ENCODE assay signal across 13 cellular contexts in genomic region chr1:65175171-65176070, GRCh38. TPM values are rescaled to one million over a fixed set of nuclear protein-coding genes. Genes with fewer than 3 reads are reported as not detected.
DNase-seq lines count a peak whose midpoint lies in the region; ATAC-seq and TF ChIP-seq lines count a peak whose summit lies in the region.
"Had no signal": no experiment of that assay in that cellular context is flagged by ENCODE, and none has a peak within 500 bp of the region (broad histone marks: within the 10 kb centered on the region; RNA-seq: fewer than 3 reads in every experiment).

No MANE protein-coding gene starts in this region.

- H3K4me1 ChIP-seq in HUES64 (ENCODE audit: insufficient read depth, low read length), result peaks cover 56% of the 10 kb centered on the region
- H3K4me1 ChIP-seq in heart left ventricle, result peaks cover 0 to 67% (median 42%) of the 10 kb centered on the region in 12 donors
- H3K4me1 ChIP-seq in gastrocnemius medialis, result peaks cover 11 to 20% of the 10 kb centered on the region in 2 donors

- DNase-seq in astrocyte of the spinal cord (ENCODE audit: low read depth, low spot score) (peak; percentile 48), heart left ventricle (peak in 4 of 5 donors; percentile 55 to 81 (median 68)), gastrocnemius medialis (no peak), HUDEP-2 (lab: John Stamatoyannopoulos, UW; ENCODE audit: unreplicated experiment in 76 of 76) (no peak), CD1c-positive myeloid dendritic cell (ENCODE audit: extremely low spot score) (no peak)
- no peak for DNase-seq in activated CD8-positive, alpha-beta T cell treated with anti-CD3 and anti-CD28 coated beads, Interleukin-2, amount 10 ng/mL, durations not matched to agents 7 days and 5 days
- DNase-seq: activated T-cell treated with anti-CD3 and anti-CD28 coated beads, Interleukin-2, amount 50 U/mL, for 48 hours; CD8-positive, alpha-beta T cell; dermis blood vessel endothelial cell; stimulated activated CD4-positive, alpha-beta T cell treated with anti-CD3 and anti-CD28 coated beads, Interleukin-12 subunit alpha, Interleukin-12 subunit beta, amount 100 ng/mL, for 4 hours had no signal

- no peak for TF ChIP-seq POLR2A in heart left ventricle (IDR thresholded peaks at IDR 0.05)
- no peak for TF ChIP-seq POLR2A in gastrocnemius medialis (IDR thresholded peaks at IDR 0.05)

- H3K36me3 ChIP-seq in HUES64 (ENCODE audit: insufficient read depth, low read length), result no peaks in the 10 kb centered on the region
- no peaks in the 10 kb centered on the region for H3K36me3 ChIP-seq in heart left ventricle
- H3K36me3 ChIP-seq in gastrocnemius medialis, result no peaks in the 10 kb centered on the region

- WGBS in HUES64, result 89% methylated on average over 12 of the region's 13 CpGs
- 40 to 50% (median 47%) methylated on average over 13 of the region's 13 CpGs for WGBS in heart left ventricle, 4 donors

- no peaks in the 10 kb centered on the region for H3K9me3 ChIP-seq in HUES64 (ENCODE audit: insufficient read depth, low read depth, low read length)
- H3K9me3 ChIP-seq in heart left ventricle, result no peaks in the 10 kb centered on the region
- no peaks in the 10 kb centered on the region for H3K9me3 ChIP-seq in gastrocnemius medialis

- no peaks in the 10 kb centered on the region for H3K9me3 Mint-ChIP-seq in activated CD8-positive, alpha-beta T cell treated with anti-CD3 and anti-CD28 coated beads, Interleukin-2, amount 10 ng/mL, durations not matched to agents 7 days and 5 days (ENCODE audit: insufficient read depth)
- H3K9me3 Mint-ChIP-seq: CD8-positive, alpha-beta T cell had no signal

- POLR2A ChIA-PET in activated CD8-positive, alpha-beta T cell treated with anti-CD3 and anti-CD28 coated beads, Interleukin-2, amount 10 ng/mL, durations not matched to agents 7 days and 5 days (lab: Charles Lee), result interaction anchor here (0.6 kb wide), 1 partner anchor 15 kb away, joined by 4 read pairs; no protein-coding TSS in a partner anchor

- H3K4me3 ChIP-seq in HUES64 (ENCODE audit: low read length) (no peak overlapping the region), astrocyte of the spinal cord (ENCODE audit: low read depth, low read length) (no peak overlapping the region), heart left ventricle (peak overlapping the region in 6 of 12 donors; percentile 5 to 32 (median 9)), gastrocnemius medialis (peak overlapping the region in 1 of 4 donors; percentile 16)
- H3K4me3 ChIP-seq: hepatocyte had no signal

- no peak overlapping the region for H3K4me3 Mint-ChIP-seq in activated CD8-positive, alpha-beta T cell treated with anti-CD3 and anti-CD28 coated beads, Interleukin-2, amount 10 ng/mL, durations not matched to agents 7 days and 5 days
- H3K4me3 Mint-ChIP-seq: CD8-positive, alpha-beta T cell had no signal

- intact Hi-C loops in heart left ventricle (cut with DNase I) (no loop called here), gastrocnemius medialis (cut with DNase I; ENCODE audit: low total_unique reads) (no loop called here)

- peaks cover 11% of the 10 kb centered on the region for H3K4me1 Mint-ChIP-seq in activated CD8-positive, alpha-beta T cell treated with anti-CD3 and anti-CD28 coated beads, Interleukin-2, amount 10 ng/mL, durations not matched to agents 7 days and 5 days (ENCODE audit: low read depth)

- H3K27me3 Mint-ChIP-seq in activated CD8-positive, alpha-beta T cell treated with anti-CD3 and anti-CD28 coated beads, Interleukin-2, amount 10 ng/mL, durations not matched to agents 7 days and 5 days (ENCODE audit: low read depth), result no peaks in the 10 kb centered on the region

- H3K27me3 ChIP-seq in HUES64 (ENCODE audit: insufficient read depth, low read length) (no peaks in the 10 kb centered on the region), heart left ventricle (no peaks in the 10 kb centered on the region), gastrocnemius medialis (no peaks in the 10 kb centered on the region)
- H3K27me3 ChIP-seq: hepatocyte had no signal

- TF ChIP-seq CTCF in astrocyte of the spinal cord (IDR thresholded peaks at IDR 0.05; ENCODE audit: low read depth, low read length) (no peak), heart left ventricle (IDR thresholded peaks at IDR 0.05) (no peak), gastrocnemius medialis (IDR thresholded peaks at IDR 0.05 in 4 of 5, conservative IDR thresholded peaks at IDR 0.05 in 1 of 5) (no peak)

- H3K27ac ChIP-seq in HUES64 (ENCODE audit: low read depth, low read length), result peak overlapping the region; percentile 28; the same call in 1 of the 2 replicates
- H3K27ac ChIP-seq in heart left ventricle, result peak overlapping the region; percentile 18 to 94 (median 82)
- H3K27ac ChIP-seq in gastrocnemius medialis, result peak overlapping the region; percentile 5 to 40 (median 35)
- H3K27ac ChIP-seq: hepatocyte had no signal

- peak; percentile 89 to 91 (median 90) for ATAC-seq in heart left ventricle
- peak; percentile 28 to 38 for ATAC-seq in gastrocnemius medialis
- ATAC-seq in GM19328 (IDR thresholded peaks at IDR 0.05; ENCODE audit: unreplicated experiment), result no peak
- no peak for ATAC-seq in activated CD8-positive, alpha-beta T cell treated with anti-CD3 and anti-CD28 coated beads, Interleukin-2, amount 10 ng/mL, durations not matched to agents 7 days and 5 days
- ATAC-seq: CD8-positive, alpha-beta T cell had no signal

- in situ Hi-C loops in astrocyte of the spinal cord (cut with HindIII; ENCODE audit: low sequenced_read_pairs) (no loop called here), gastrocnemius medialis (cut with MboI; ENCODE audit: low sequenced_read_pairs in 4 of 4) (no loop called here)

- H3K36me3 Mint-ChIP-seq in activated CD8-positive, alpha-beta T cell treated with anti-CD3 and anti-CD28 coated beads, Interleukin-2, amount 10 ng/mL, durations not matched to agents 7 days and 5 days (ENCODE audit: low read depth), result peaks cover 3% of the 10 kb centered on the region
- H3K36me3 Mint-ChIP-seq: CD8-positive, alpha-beta T cell had no signal

- no peak overlapping the region for H3K9ac ChIP-seq in HUES64 (ENCODE audit: low read depth, low read length)

- CTCF ChIA-PET in activated CD8-positive, alpha-beta T cell treated with anti-CD3 and anti-CD28 coated beads, Interleukin-2, amount 10 ng/mL, durations not matched to agents 7 days and 5 days (lab: Charles Lee), result interaction anchor here (1.0 kb wide), 1 partner anchor 33 kb away, joined by 3 read pairs; no protein-coding TSS in a partner anchor

- H3K27ac Mint-ChIP-seq in activated CD8-positive, alpha-beta T cell treated with anti-CD3 and anti-CD28 coated beads, Interleukin-2, amount 10 ng/mL, durations not matched to agents 7 days and 5 days, result no peak overlapping the region
- H3K27ac Mint-ChIP-seq: CD8-positive, alpha-beta T cell had no signal

RNA-seq across cellular contexts. Expression of gene AK4, which starts 27.4 kb away (rescaled TPM):
- polyA plus RNA-seq in HUES64 (2013, experiment 1 of 2), result 63.7 TPM
- 66.6 TPM for polyA plus RNA-seq in HUES64 (2013, experiment 2 of 2)
- total RNA-seq in heart left ventricle (100 to 1,000 TPM in 8 of 9 donors, 10 to 100 TPM in 1; 87.8 to 181 (median 123) TPM), gastrocnemius medialis (1 to 10 TPM; 1.4 to 2.6 (median 1.8) TPM)
- polyA plus RNA-seq in heart left ventricle, result 10 to 100 TPM; 16.0 to 40.0 TPM
- 100 to 1,000 TPM; 108 to 112 TPM for total RNA-seq in activated CD8-positive, alpha-beta T cell treated with anti-CD3 and anti-CD28 coated beads, Interleukin-2, amount 10 ng/mL, durations not matched to agents 7 days and 5 days

Comparison
In these comparisons a context has a peak if more than half of its experiments do, and no peak if none do; other contexts are left out.
1. H3K27ac ChIP-seq: peak in every context shown above with its lines; median percentile 82 in heart left ventricle; 35 in gastrocnemius medialis; 28 in HUES64.
2. DNase-seq: peak in astrocyte of the spinal cord (single experiment) and heart left ventricle (4 of 5); none in gastrocnemius medialis (0 of 2), HUDEP-2 (0 of 76), CD1c-positive myeloid dendritic cell (single experiment) and activated CD8-positive, alpha-beta T cell treated with anti-CD3 and anti-CD28 coated beads, Interleukin-2, amount 10 ng/mL, durations not matched to agents 7 days and 5 days (single experiment).
3. ATAC-seq: peak in heart left ventricle (4 of 4) and gastrocnemius medialis (2 of 2); none in GM19328 (single experiment) and activated CD8-positive, alpha-beta T cell treated with anti-CD3 and anti-CD28 coated beads, Interleukin-2, amount 10 ng/mL, durations not matched to agents 7 days and 5 days (single experiment).
4. RNA of gene AK4, which starts 27.4 kb away (total RNA-seq): 87.8 to 181 TPM in heart left ventricle and 108 to 112 TPM in activated CD8-positive, alpha-beta T cell treated with anti-CD3 and anti-CD28 coated beads, Interleukin-2, amount 10 ng/mL, durations not matched to agents 7 days and 5 days; 1.4 to 2.6 TPM in gastrocnemius medialis; every median in the first group is over 10 times any median in the second.